In genomic region chr4:168119100-168119499, GRCh38 we compare ENCODE assay signal across 19 cellular contexts. TPM values are rescaled to one million over a fixed set of nuclear protein-coding genes. Genes with fewer than 3 reads are reported as not detected.
DNase-seq lines count a peak whose midpoint lies in the region; ATAC-seq and TF ChIP-seq lines count a peak whose summit lies in the region.
"Had no signal": no experiment of that assay in that cellular context is flagged by ENCODE, and none has a peak within 500 bp of the region (broad histone marks: within the 10 kb centered on the region; RNA-seq: fewer than 3 reads in every experiment).

No MANE protein-coding gene starts in this region.

- no peaks in the 10 kb centered on the region for H3F3A ChIP-seq in PC-3 (ENCODE audit: low read length, unreplicated experiment)

- H3K4me2 ChIP-seq in HCT116 (ENCODE audit: low read length) (no peak overlapping the region), PC-3 (ENCODE audit: low read length) (no peak overlapping the region)

- H3K36me3 ChIP-seq in A673 (ENCODE audit: insufficient read depth, low read length, poor library complexity, severe bottlenecking) (no peaks in the 10 kb centered on the region), HCT116 (ENCODE audit: control insufficient read depth in 1 of 2, insufficient read depth in 2 of 2, low read length in 2 of 2) (no peaks in the 10 kb centered on the region), PC-3 (ENCODE audit: low read depth, low read length) (no peaks in the 10 kb centered on the region)

- intact Hi-C loops in A673 (cut with micrococcal nuclease; ENCODE audit: unreplicated experiment): no loop called here
- intact Hi-C loops in HCT116 (cut with micrococcal nuclease): no loop called here
- intact Hi-C loops in PC-3 (cut with micrococcal nuclease): no loop called here

- H3K9me2 ChIP-seq in HCT116 (ENCODE audit: insufficient read depth) (no peaks in the 10 kb centered on the region), PC-3 (replicated peaks; ENCODE audit: low read length) (no peaks in the 10 kb centered on the region)

- CTCF ChIA-PET in A673 (lab: Charles Lee) (no interaction called here), HCT116 (lab: Charles Lee) (interaction anchor here (1.3 kb wide), 1 partner anchor 8 kb away, joined by 4 read pairs; no protein-coding TSS in a partner anchor), PC-3 (lab: Charles Lee) (no interaction called here)

- POLR2A ChIA-PET in A673 (lab: Charles Lee; ENCODE audit: low non-redundant PET): no interaction called here
- POLR2A ChIA-PET in HCT116 (lab: Charles Lee): no interaction called here
- POLR2A ChIA-PET in PC-3 (lab: Charles Lee; ENCODE audit: unreplicated experiment): no interaction called here

- H3K4me1 ChIP-seq in A673 (ENCODE audit: insufficient read depth, low read length, poor library complexity, severe bottlenecking): peaks cover 4% of the 10 kb centered on the region
- H3K4me1 ChIP-seq in HCT116 (ENCODE audit: control insufficient read depth in 1 of 2, insufficient read depth in 2 of 2, low read length in 2 of 2): no peaks in the 10 kb centered on the region
- peaks cover 11% of the 10 kb centered on the region for H3K4me1 ChIP-seq in PC-3 (ENCODE audit: insufficient read depth, low read length)
- H3K4me1 ChIP-seq: Caco-2 had no signal

- H3K4me3 ChIP-seq in A673 (ENCODE audit: low read depth, low read length, poor library complexity, severe bottlenecking): no peak overlapping the region
- H3K4me3 ChIP-seq in HCT116 (replicated peaks in 1 of 2; ENCODE audit: low read depth in 1 of 2, low read length in 2 of 2): no peak overlapping the region
- no peak overlapping the region for H3K4me3 ChIP-seq in PC-3 (ENCODE audit: low read length)
- H3K4me3 ChIP-seq in fibroblast of villous mesenchyme (ENCODE audit: low read depth, low read length): no peak overlapping the region
- H3K4me3 ChIP-seq: GM23248, K562 had no signal

- H3K9me3 ChIP-seq in A673 (ENCODE audit: low read depth, low read length, poor library complexity, severe bottlenecking) (no peaks in the 10 kb centered on the region), HCT116 (ENCODE audit: control insufficient read depth in 1 of 2, insufficient read depth in 1 of 2, low read depth in 1 of 2, low read length in 2 of 2) (no peaks in the 10 kb centered on the region), PC-3 (ENCODE audit: low read length) (no peaks in the 10 kb centered on the region)
- H3K9me3 ChIP-seq: Caco-2 had no signal

- no peak overlapping the region for H3K9ac ChIP-seq in HCT116 (ENCODE audit: low read length)
- H3K9ac ChIP-seq in PC-3 (ENCODE audit: low read length): no peak overlapping the region
- H3K9ac ChIP-seq: GM23248 had no signal

- H3K27ac ChIP-seq in A673 (ENCODE audit: low read depth, low read length, poor library complexity, severe bottlenecking) (no peak overlapping the region), HCT116 (ENCODE audit: low read depth, low read length) (no peak overlapping the region), PC-3 (ENCODE audit: low read length) (no peak overlapping the region)
- H3K27ac ChIP-seq: C4-2B, GM23248 had no signal

- H3K27me3 ChIP-seq in A673 (replicated peaks; ENCODE audit: insufficient read depth, low read depth, low read length, poor library complexity) (no peaks in the 10 kb centered on the region), HCT116 (ENCODE audit: insufficient read depth, low read length) (no peaks in the 10 kb centered on the region), PC-3 (ENCODE audit: low read length) (no peaks in the 10 kb centered on the region)

- no TSS peak for BruUV-seq in A673 (replicated peaks; lab: Mats Ljungman, UMichigan)
- BruUV-seq in HCT116 (replicated peaks; lab: Mats Ljungman, UMichigan): no TSS peak
- no TSS peak for BruUV-seq in PC-3 (replicated peaks; lab: Mats Ljungman, UMichigan)

- H3K79me2 ChIP-seq in HCT116 (ENCODE audit: insufficient read depth, low read length) (no peaks in the 10 kb centered on the region), PC-3 (ENCODE audit: low read length) (no peaks in the 10 kb centered on the region)

- RAD21 ChIA-PET in HCT116 (lab: Charles Lee; ENCODE audit: low non-redundant PET in 1 of 2, low total read pairs in 2 of 2, uncharacterized antibody in 2 of 2, unreplicated experiment in 2 of 2): no interaction called here

- ATAC-seq in HCT116: no peak
- peak; percentile 24 for ATAC-seq in PC-3
- no peak for ATAC-seq in GM21529 (IDR thresholded peaks at IDR 0.05; ENCODE audit: unreplicated experiment)
- no peak for ATAC-seq in HG02588 (IDR thresholded peaks at IDR 0.05; ENCODE audit: unreplicated experiment)
- ATAC-seq: K562 had no signal

- TF ChIP-seq CTCF in A673 (conservative IDR thresholded peaks at IDR 0.05; ENCODE audit: low read depth, low read length) (no peak), HCT116 (IDR thresholded peaks at IDR 0.05 in 2 of 3, conservative IDR thresholded peaks at IDR 0.05 in 1 of 3; ENCODE audit: borderline replicate concordance in 1 of 3, insufficient read depth in 1 of 3, low read depth in 2 of 3, low read length in 2 of 3) (no peak), PC-3 (conservative IDR thresholded peaks at IDR 0.05; ENCODE audit: low read depth, low read length) (no peak), fibroblast of villous mesenchyme (IDR thresholded peaks at IDR 0.05; ENCODE audit: insufficient read depth, low read depth, low read length) (no peak)

- TF ChIP-seq RAD21 in HCT116 (IDR thresholded peaks at IDR 0.05; ENCODE audit: low read depth): no peak

- DNase-seq in A673 (ENCODE audit: low spot score): peak; percentile 4
- DNase-seq in HCT116 (ENCODE audit: low read depth, low spot score): no peak
- no peak for DNase-seq in PC-3
- peak; percentile 50 for DNase-seq in fibroblast of villous mesenchyme (ENCODE audit: low read depth)
- DNase-seq in stimulated activated CD4-positive, alpha-beta T cell treated with anti-CD3 and anti-CD28 coated beads, Interleukin-2, amount 100 ng/mL, for 48 hours: no peak
- DNase-seq: AML-193; Caco-2; CD4-positive, alpha-beta T cell; DMS79; GDM1; GM23248; HCEC 1CT; HFFc6; IMR-90 had no signal

- no peak for TF ChIP-seq POLR2A in HCT116 (IDR thresholded peaks at IDR 0.05; ENCODE audit: borderline replicate concordance, extremely low read depth, insufficient read depth, insufficient read length)

- no peaks in the 10 kb centered on the region for H4K20me1 ChIP-seq in HCT116 (ENCODE audit: insufficient read depth)
- no peaks in the 10 kb centered on the region for H4K20me1 ChIP-seq in PC-3 (ENCODE audit: low read length)

- peak overlapping the region; percentile 48 for H2AFZ ChIP-seq in HCT116 (ENCODE audit: low read depth, low read length, poor library complexity, severe bottlenecking)
- H2AFZ ChIP-seq in PC-3 (ENCODE audit: low read length): no peak overlapping the region
- H2AFZ ChIP-seq: GM23248 had no signal

TF ChIP-seq in HCT116, 20 proteins besides CTCF, POLR2A, EP300 and RAD21:
- TF ChIP-seq, protein P1, sequence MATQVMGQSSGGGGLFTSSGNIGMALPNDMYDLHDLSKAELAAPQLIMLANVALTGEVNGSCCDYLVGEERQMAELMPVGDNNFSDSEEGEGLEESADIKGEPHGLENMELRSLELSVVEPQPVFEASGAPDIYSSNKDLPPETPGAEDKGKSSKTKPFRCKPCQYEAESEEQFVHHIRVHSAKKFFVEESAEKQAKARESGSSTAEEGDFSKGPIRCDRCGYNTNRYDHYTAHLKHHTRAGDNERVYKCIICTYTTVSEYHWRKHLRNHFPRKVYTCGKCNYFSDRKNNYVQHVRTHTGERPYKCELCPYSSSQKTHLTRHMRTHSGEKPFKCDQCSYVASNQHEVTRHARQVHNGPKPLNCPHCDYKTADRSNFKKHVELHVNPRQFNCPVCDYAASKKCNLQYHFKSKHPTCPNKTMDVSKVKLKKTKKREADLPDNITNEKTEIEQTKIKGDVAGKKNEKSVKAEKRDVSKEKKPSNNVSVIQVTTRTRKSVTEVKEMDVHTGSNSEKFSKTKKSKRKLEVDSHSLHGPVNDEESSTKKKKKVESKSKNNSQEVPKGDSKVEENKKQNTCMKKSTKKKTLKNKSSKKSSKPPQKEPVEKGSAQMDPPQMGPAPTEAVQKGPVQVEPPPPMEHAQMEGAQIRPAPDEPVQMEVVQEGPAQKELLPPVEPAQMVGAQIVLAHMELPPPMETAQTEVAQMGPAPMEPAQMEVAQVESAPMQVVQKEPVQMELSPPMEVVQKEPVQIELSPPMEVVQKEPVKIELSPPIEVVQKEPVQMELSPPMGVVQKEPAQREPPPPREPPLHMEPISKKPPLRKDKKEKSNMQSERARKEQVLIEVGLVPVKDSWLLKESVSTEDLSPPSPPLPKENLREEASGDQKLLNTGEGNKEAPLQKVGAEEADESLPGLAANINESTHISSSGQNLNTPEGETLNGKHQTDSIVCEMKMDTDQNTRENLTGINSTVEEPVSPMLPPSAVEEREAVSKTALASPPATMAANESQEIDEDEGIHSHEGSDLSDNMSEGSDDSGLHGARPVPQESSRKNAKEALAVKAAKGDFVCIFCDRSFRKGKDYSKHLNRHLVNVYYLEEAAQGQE (IDR thresholded peaks at IDR 0.05; ENCODE audit: low read depth): no peak
- TF ChIP-seq, protein P2, sequence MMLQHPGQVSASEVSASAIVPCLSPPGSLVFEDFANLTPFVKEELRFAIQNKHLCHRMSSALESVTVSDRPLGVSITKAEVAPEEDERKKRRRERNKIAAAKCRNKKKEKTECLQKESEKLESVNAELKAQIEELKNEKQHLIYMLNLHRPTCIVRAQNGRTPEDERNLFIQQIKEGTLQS (IDR thresholded peaks at IDR 0.05): no peak
- TF ChIP-seq TCF7L2 (IDR thresholded peaks at IDR 0.05; ENCODE audit: borderline replicate concordance, extremely low read depth, insufficient read depth, insufficient read length): no peak
- TF ChIP-seq POLR2AphosphoS5 (IDR thresholded peaks at IDR 0.05; ENCODE audit: low read depth, low read length): no peak
- TF ChIP-seq MAX (IDR thresholded peaks at IDR 0.05): no peak
- TF ChIP-seq YY1 (IDR thresholded peaks at IDR 0.05; ENCODE audit: extremely low read depth, insufficient replicate concordance, low read depth, low read length): no peak
- TF ChIP-seq CBX3 (IDR thresholded peaks at IDR 0.05; ENCODE audit: low read depth): no peak
- no peak for TF ChIP-seq EZH2 (IDR thresholded peaks at IDR 0.05)
- no peak for TF ChIP-seq EZH2phosphoT487 (IDR thresholded peaks at IDR 0.05; ENCODE audit: borderline replicate concordance)
- TF ChIP-seq ZFX (IDR thresholded peaks at IDR 0.05): no peak
TF ChIP-seq in HCT116: peak in this region for 0.

RNA-seq across cellular contexts. Expression of gene ANXA10, which starts 26.8 kb away (rescaled TPM):
- total RNA-seq in A673 (2021): not detected in 2 replicates
- total RNA-seq in HCT116 (2021; ENCODE audit: unreplicated experiment): 15.1 TPM
- 4.7 and 5.5 TPM in 2 replicates for polyA plus RNA-seq in HCT116 (2012)
- 0.47 and 0.92 TPM in 2 replicates for total RNA-seq in PC-3 (2014; rRNA removed)
- under 0.01 and 0.32 TPM in 2 replicates for total RNA-seq in fibroblast of villous mesenchyme
- total RNA-seq: Caco-2; CD4-positive, alpha-beta T cell; K562 had no signal
- polyA plus RNA-seq: BJ, K562 had no signal

Comparison
In these comparisons a context has a peak if more than half of its experiments do, and no peak if none do; other contexts are left out.
1. DNase-seq: peak in A673 (single experiment) and fibroblast of villous mesenchyme (single experiment); none in HCT116 (single experiment), PC-3 (single experiment) and stimulated activated CD4-positive, alpha-beta T cell treated with anti-CD3 and anti-CD28 coated beads, Interleukin-2, amount 100 ng/mL, for 48 hours (0 of 2).